Comparison of ENCODE assay signal across 22 cellular contexts in the genomic region with DNA sequence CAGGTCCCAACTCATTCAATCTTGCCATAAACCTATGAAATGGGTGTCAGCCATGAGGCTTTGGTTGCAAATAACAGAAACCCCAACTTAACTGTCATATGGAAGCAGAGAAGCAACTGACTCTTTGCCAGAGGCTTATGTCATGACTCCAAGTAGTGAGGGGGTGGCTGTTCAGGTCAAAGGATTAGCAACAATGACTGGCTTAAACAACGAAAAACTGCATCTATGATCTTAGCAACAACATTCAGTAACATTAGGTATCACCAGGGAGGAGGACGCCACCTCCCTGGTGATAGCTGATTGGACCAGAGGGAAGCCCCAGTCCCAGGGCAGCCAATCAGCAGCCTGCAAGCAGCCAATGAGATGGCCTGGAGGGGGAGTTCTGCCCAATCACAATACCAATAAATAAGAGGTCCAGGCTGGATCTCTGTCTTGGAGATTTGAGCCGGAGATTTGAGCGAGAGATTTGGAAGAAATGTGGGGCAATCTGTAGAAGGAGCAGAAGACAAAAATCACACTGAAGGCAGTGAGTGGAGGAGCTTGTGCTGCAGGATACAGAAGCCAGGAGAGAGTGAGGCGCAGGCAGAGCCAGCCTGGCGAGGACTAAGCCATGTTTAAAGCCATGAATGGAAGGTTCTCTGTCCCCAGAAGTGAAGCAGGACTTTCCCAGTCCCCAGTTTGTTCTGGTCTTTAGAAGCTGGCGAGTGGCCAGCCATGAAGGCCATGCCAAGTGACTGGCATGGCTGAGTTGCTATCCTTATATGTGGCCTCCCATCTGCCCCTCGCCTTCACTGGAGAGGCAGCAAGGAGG.
DNase-seq lines count a peak whose midpoint lies in the region; ATAC-seq, FAIRE-seq and TF ChIP-seq lines count a peak whose summit lies in the region.
"Had no signal": no experiment of that assay in that cellular context is flagged by ENCODE, and none has a peak within 500 bp of the region (broad histone marks: within the 10 kb centered on the region; RNA-seq: fewer than 3 reads in every experiment).

No MANE protein-coding gene starts in this region.

- H3K36me3 Mint-ChIP-seq in CD4-positive, alpha-beta T cell (ENCODE audit: low read depth) = no peaks in the 10 kb centered on the region
- H3K36me3 Mint-ChIP-seq: CD8-positive, alpha-beta T cell; natural killer cell treated with Interleukin-12 subunit alpha and Interleukin-12 subunit beta and Interleukin-15 and Interleukin-18, amount 100 ng/mL, for 72 hours had no signal

- no peak overlapping the region for H3K4me2 ChIP-seq in HepG2 (ENCODE audit: low read depth, low read length)
- H3K4me2 ChIP-seq in PC-3 (ENCODE audit: low read length) = no peak overlapping the region

- 31% methylated on average over 8 of the region's 8 CpGs for WGBS in HepG2 (ENCODE audit: low lambda C conversion rate)
- WGBS in right lobe of liver (ENCODE audit: insufficient coverage, low coverage, low lambda C conversion rate, missing lambda C conversion rate) = 67% methylated on average over 4 of the region's 8 CpGs

- no peak overlapping the region for H3K4me3 Mint-ChIP-seq in CD4-positive, alpha-beta T cell
- H3K4me3 Mint-ChIP-seq: activated CD4-positive, alpha-beta T cell treated with anti-CD3 and anti-CD28 coated beads for 36 hours; CD8-positive, alpha-beta T cell; natural killer cell treated with Interleukin-12 subunit alpha and Interleukin-12 subunit beta and Interleukin-15 and Interleukin-18, amount 100 ng/mL, for 72 hours had no signal

- H3K27ac ChIP-seq in HepG2 (ENCODE audit: extremely low read length, insufficient read depth, low read length) (no peak overlapping the region), right lobe of liver (no peak overlapping the region), angular gyrus (ENCODE audit: low read depth, low read length) (peak overlapping the region; percentile 90), PC-3 (ENCODE audit: low read length) (no peak overlapping the region)
- H3K27ac ChIP-seq in CD4-positive, alpha-beta T cell (ENCODE audit: low read depth, low read length) = no peak overlapping the region
- H3K27ac ChIP-seq: coronary artery, SJSA1 had no signal

- in situ Hi-C loops in HepG2 (cut with HindIII; ENCODE audit: extremely low pct_ligation_motif_present, low pct_unique_long_range_greater_than_20kb) = no loop called here

- no peaks in the 10 kb centered on the region for H3F3A ChIP-seq in PC-3 (ENCODE audit: low read length, unreplicated experiment)

- no peaks in the 10 kb centered on the region for H3K79me2 ChIP-seq in HepG2 (ENCODE audit: insufficient read depth, low read length)
- H3K79me2 ChIP-seq in PC-3 (ENCODE audit: low read length) = no peaks in the 10 kb centered on the region

- no peak overlapping the region for H2AFZ ChIP-seq in HepG2 (ENCODE audit: low read length)
- H2AFZ ChIP-seq in PC-3 (ENCODE audit: low read length) = no peak overlapping the region

- CTCF ChIA-PET in HepG2 (lab: Yijun Ruan, JAX; ENCODE audit: low intra/inter-chr PET ratio, low total read pairs) = no interaction called here
- CTCF ChIA-PET in PC-3 (lab: Charles Lee) = no interaction called here
- CTCF ChIA-PET in CD4-positive, alpha-beta T cell (lab: Charles Lee) = no interaction called here

- no peak overlapping the region for H3K9ac ChIP-seq in HepG2 (ENCODE audit: insufficient read depth, low read depth, low read length)
- H3K9ac ChIP-seq in PC-3 (ENCODE audit: low read length) = no peak overlapping the region

- POLR2A ChIA-PET in HepG2 (lab: Yijun Ruan, JAX) = no interaction called here
- POLR2A ChIA-PET in PC-3 (lab: Charles Lee; ENCODE audit: unreplicated experiment) = interaction anchor here (0.6 kb wide), 1 partner anchor 122 kb away, joined by 3 read pairs; no protein-coding TSS in a partner anchor
- POLR2A ChIA-PET in CD4-positive, alpha-beta T cell (lab: Charles Lee) = no interaction called here

- peaks cover 5% of the 10 kb centered on the region for H3K9me3 Mint-ChIP-seq in CD4-positive, alpha-beta T cell
- H3K9me3 Mint-ChIP-seq: natural killer cell treated with Interleukin-12 subunit alpha and Interleukin-12 subunit beta and Interleukin-15 and Interleukin-18, amount 100 ng/mL, for 72 hours had no signal

- no peak overlapping the region for H3K4me3 ChIP-seq in HepG2 (replicated peaks in 1 of 3; ENCODE audit: insufficient read depth in 1 of 3, low read depth in 2 of 3, low read length in 3 of 3)
- no peak overlapping the region for H3K4me3 ChIP-seq in right lobe of liver
- no peak overlapping the region for H3K4me3 ChIP-seq in PC-3 (ENCODE audit: low read length)
- H3K4me3 ChIP-seq: coronary artery, SJSA1, tibial artery had no signal

- TF ChIP-seq CTCF in HepG2 (CRISPR knock-in tag; IDR thresholded peaks at IDR 0.05) = no peak
- no peak for TF ChIP-seq CTCF in right lobe of liver (IDR thresholded peaks at IDR 0.05)
- no peak for TF ChIP-seq CTCF in PC-3 (conservative IDR thresholded peaks at IDR 0.05; ENCODE audit: low read depth, low read length)
- no peak for TF ChIP-seq CTCF in CD4-positive, alpha-beta T cell (IDR thresholded peaks at IDR 0.05)

- H3K36me3 ChIP-seq in HepG2 (replicated peaks in 1 of 2; ENCODE audit: control insufficient read depth in 1 of 2, insufficient read depth in 2 of 2, low read length in 2 of 2) (no peaks in the 10 kb centered on the region), right lobe of liver (no peaks in the 10 kb centered on the region), PC-3 (ENCODE audit: low read depth, low read length) (no peaks in the 10 kb centered on the region)
- H3K36me3 ChIP-seq: SJSA1, tibial artery had no signal

- H3K27me3 ChIP-seq in HepG2 (ENCODE audit: control insufficient read depth in 1 of 2, insufficient read depth in 2 of 2, low read length in 2 of 2) = no peaks in the 10 kb centered on the region
- H3K27me3 ChIP-seq in right lobe of liver = no peaks in the 10 kb centered on the region
- H3K27me3 ChIP-seq in PC-3 (ENCODE audit: low read length) = peaks cover 43% of the 10 kb centered on the region
- no peaks in the 10 kb centered on the region for H3K27me3 ChIP-seq in CD4-positive, alpha-beta T cell (ENCODE audit: control insufficient read depth, insufficient read depth, low read length)
- H3K27me3 ChIP-seq: SJSA1, tibial artery had no signal

- TF ChIP-seq RAD21 in HepG2 (CRISPR knock-in tag; IDR thresholded peaks at IDR 0.05) = no peak

- peaks cover 6% of the 10 kb centered on the region for H3K27me3 Mint-ChIP-seq in CD4-positive, alpha-beta T cell
- H3K27me3 Mint-ChIP-seq: activated CD4-positive, alpha-beta T cell treated with anti-CD3 and anti-CD28 coated beads for 36 hours had no signal

- H4K20me1 ChIP-seq in HepG2 (ENCODE audit: insufficient read depth, low read length) = no peaks in the 10 kb centered on the region; the same call in 1 of the 2 replicates
- no peaks in the 10 kb centered on the region for H4K20me1 ChIP-seq in PC-3 (ENCODE audit: low read length)

- H3K9me3 ChIP-seq in HepG2 (ENCODE audit: low read length) (no peaks in the 10 kb centered on the region), right lobe of liver (no peaks in the 10 kb centered on the region), PC-3 (ENCODE audit: low read length) (no peaks in the 10 kb centered on the region)
- no peaks in the 10 kb centered on the region for H3K9me3 ChIP-seq in CD4-positive, alpha-beta T cell (ENCODE audit: control insufficient read depth, low read length)
- H3K9me3 ChIP-seq: SJSA1, tibial artery had no signal

- no peak for TF ChIP-seq EP300 in HepG2 (IDR thresholded peaks at IDR 0.05; ENCODE audit: low read depth in 2 of 2, low read length in 2 of 2)
- no peak for TF ChIP-seq EP300 in HepG2 (CRISPR knock-in tag; IDR thresholded peaks at IDR 0.05; ENCODE audit: borderline replicate concordance)

- 0 out of 2 replicates have a peak, but pooled peaks cover 11% of the 10 kb centered on the region for H3K4me1 ChIP-seq in HepG2 (ENCODE audit: insufficient read depth, low read length)
- no peaks in the 10 kb centered on the region for H3K4me1 ChIP-seq in right lobe of liver
- H3K4me1 ChIP-seq in PC-3 (ENCODE audit: insufficient read depth, low read length) = no peaks in the 10 kb centered on the region
- H3K4me1 ChIP-seq: SJSA1 had no signal

- ATAC-seq in HepG2 (no peak), right lobe of liver (no peak), HG03460 (IDR thresholded peaks at IDR 0.05; ENCODE audit: unreplicated experiment) (no peak), PC-3 (no peak)
- ATAC-seq in CD4-positive, alpha-beta T cell (ENCODE audit: poor library complexity) = no peak
- ATAC-seq: activated CD4-positive, alpha-beta T cell treated with anti-CD3 and anti-CD28 coated beads for 36 hours; CD8-positive, alpha-beta T cell; natural killer cell treated with Interleukin-12 subunit alpha and Interleukin-12 subunit beta and Interleukin-15 and Interleukin-18, amount 100 ng/mL, for 72 hours had no signal

- BruUV-seq in HepG2 (replicated peaks; lab: Mats Ljungman, UMichigan) (no TSS peak), PC-3 (replicated peaks; lab: Mats Ljungman, UMichigan) (no TSS peak)

- FAIRE-seq in HepG2 (lab: Jason Lieb, UNC) = no peak

- TF ChIP-seq POLR2A in HepG2 (IDR thresholded peaks at IDR 0.05; ENCODE audit: insufficient read depth in 1 of 2, low read depth in 2 of 2, low read length in 2 of 2) (no peak), right lobe of liver (IDR thresholded peaks at IDR 0.05) (no peak)

- H3K9me2 ChIP-seq in PC-3 (replicated peaks; ENCODE audit: low read length) = no peaks in the 10 kb centered on the region

- no peak overlapping the region for H3K27ac Mint-ChIP-seq in CD4-positive, alpha-beta T cell
- H3K27ac Mint-ChIP-seq: activated CD4-positive, alpha-beta T cell treated with anti-CD3 and anti-CD28 coated beads for 36 hours; CD8-positive, alpha-beta T cell; natural killer cell treated with Interleukin-12 subunit alpha and Interleukin-12 subunit beta and Interleukin-15 and Interleukin-18, amount 100 ng/mL, for 72 hours had no signal

- DNase-seq in HepG2 (ENCODE audit: low spot score) (no peak), right lobe of liver (no peak), iris pigment epithelial cell (ENCODE audit: low read depth) (peak; percentile 76), RPMI8226 (no peak), PC-3 (no peak)
- DNase-seq in CD4-positive, alpha-beta T cell = no peak
- DNase-seq: ACHN; activated CD4-positive, alpha-beta T cell treated with anti-CD3 and anti-CD28 coated beads for 36 hours; activated effector memory CD4-positive, alpha-beta T cell treated with Interleukin-2 at 50 U/mL for 16 hours; CD8-positive, alpha-beta T cell; DND-41; foreskin fibroblast; left cardiac atrium; NCI-H2029 treated with DMSO at 0.1 percent for 48 hours; NCI-H524 treated with DMSO at 0.1 percent for 48 hours; T1000 had no signal

- intact Hi-C loops in HepG2 (cut with micrococcal nuclease; ENCODE audit: unreplicated experiment) (no loop called here), right lobe of liver (cut with DNase I) (no loop called here), PC-3 (cut with micrococcal nuclease) (loop anchor here (1.0 to 2.0 kb wide), 2 partner anchors 31 to 43 kb away; no protein-coding TSS in a partner anchor)
- intact Hi-C loops in CD4-positive, alpha-beta T cell (cut with DNase I, micrococcal nuclease) = no loop called here

- H3K4me1 Mint-ChIP-seq in CD4-positive, alpha-beta T cell (ENCODE audit: low read depth) = no peaks in the 10 kb centered on the region
- H3K4me1 Mint-ChIP-seq: activated CD4-positive, alpha-beta T cell treated with anti-CD3 and anti-CD28 coated beads for 36 hours had no signal

TF ChIP-seq in HepG2, 621 proteins besides CTCF, POLR2A, EP300 and RAD21 (continues in another document):
- TF ChIP-seq SKI (IDR thresholded peaks at IDR 0.05; ENCODE audit: partially characterized antibody) (no peak), NFYC (CRISPR knock-in tag; IDR thresholded peaks at IDR 0.05) (peak; percentile 55)
